ENCODE assay signal across 7 cellular contexts in genomic region chr1:121052081-121052660, GRCh38.
DNase-seq lines count a peak whose midpoint lies in the region; ATAC-seq and TF ChIP-seq lines count a peak whose summit lies in the region.
"Not testable (repeated sequence)": the region's sequence is repeated elsewhere in the genome, so short reads cannot be mapped to it uniquely, and the experiment has no call there.

No MANE protein-coding gene starts in this region.

- H3K36me3 Mint-ChIP-seq in T-helper 1 cell treated with Interleukin-12 subunit alpha and Interleukin-12 subunit beta and Interleukin-4 antibody, amounts not matched to agents 30 μg/mL and 1 μg/mL, for 36 hours (ENCODE audit: low read depth); activated T-cell treated with anti-CD3 and anti-CD28 coated beads, Interleukin-2, amount 50 U/mL, for 72 hours (ENCODE audit: insufficient read depth in 2 of 2); mesothelial cell of epicardium: not testable (repeated sequence)

- H3K27me3 ChIP-seq in iPS-15b (ENCODE audit: control insufficient read depth, insufficient read depth, low read length) (peaks cover 15% of the 10 kb centered on the region), spleen (replicated peaks in 1 of 7) (peaks cover 0 to 21% (median 5%) of the 10 kb centered on the region in 7 donors)

- WGBS in spleen, 5 donors: 7 to 25% (median 11%) methylated on average over 12 to 29 of the region's 34 CpGs

- TF ChIP-seq CTCF in mesothelial cell of epicardium (IDR thresholded peaks at IDR 0.05; ENCODE audit: unreplicated experiment); spleen (IDR thresholded peaks at IDR 0.05 in 8 of 11, conservative IDR thresholded peaks at IDR 0.05 in 3 of 11): not testable (repeated sequence)

- H3K4me1 Mint-ChIP-seq in T-helper 1 cell treated with Interleukin-12 subunit alpha and Interleukin-12 subunit beta and Interleukin-4 antibody, amounts not matched to agents 30 μg/mL and 1 μg/mL, for 36 hours (ENCODE audit: low read depth); mesothelial cell of epicardium: not testable (repeated sequence)
- H3K4me1 Mint-ChIP-seq in activated T-cell treated with anti-CD3 and anti-CD28 coated beads, Interleukin-2, amount 50 U/mL, for 72 hours (ENCODE audit: low read depth): peaks cover 14% of the 10 kb centered on the region

- not testable (repeated sequence) for H3K27ac ChIP-seq in spleen

- not testable (repeated sequence) for TF ChIP-seq POLR2A in spleen (IDR thresholded peaks at IDR 0.05)

- H3K4me1 ChIP-seq in iPS-15b (ENCODE audit: control insufficient read depth, insufficient read depth, low read length); spleen: not testable (repeated sequence)

- not testable (repeated sequence) for H3K9ac ChIP-seq in iPS-15b (ENCODE audit: low read depth, low read length)

- DNase-seq in DMS53 (lab: John Stamatoyannopoulos, UW) (peak; percentile 37), ecto neural progenitor cell (ENCODE audit: low spot score) (peak; percentile 40), spleen (peak; percentile 73)
- DNase-seq in activated T-cell treated with anti-CD3 and anti-CD28 coated beads, Interleukin-2, amount 50 U/mL, for 72 hours: peak in 1 of 2 donors; percentile 6
- DNase-seq in mesothelial cell of epicardium (ENCODE audit: low spot score in 2 of 2, unreplicated experiment in 2 of 2): not testable (repeated sequence)

- H3K9me3 Mint-ChIP-seq in T-helper 1 cell treated with Interleukin-12 subunit alpha and Interleukin-12 subunit beta and Interleukin-4 antibody, amounts not matched to agents 30 μg/mL and 1 μg/mL, for 36 hours; activated T-cell treated with anti-CD3 and anti-CD28 coated beads, Interleukin-2, amount 50 U/mL, for 72 hours; mesothelial cell of epicardium: not testable (repeated sequence)

- peak overlapping the region; percentile 31 for H3K4me3 Mint-ChIP-seq in T-helper 1 cell treated with Interleukin-12 subunit alpha and Interleukin-12 subunit beta and Interleukin-4 antibody, amounts not matched to agents 30 μg/mL and 1 μg/mL, for 36 hours
- H3K4me3 Mint-ChIP-seq in activated T-cell treated with anti-CD3 and anti-CD28 coated beads, Interleukin-2, amount 50 U/mL, for 72 hours: peak overlapping the region; percentile 78 to 82
- H3K4me3 Mint-ChIP-seq in mesothelial cell of epicardium: peak overlapping the region; percentile 21

- peaks cover 16% of the 10 kb centered on the region for H3K27me3 Mint-ChIP-seq in T-helper 1 cell treated with Interleukin-12 subunit alpha and Interleukin-12 subunit beta and Interleukin-4 antibody, amounts not matched to agents 30 μg/mL and 1 μg/mL, for 36 hours (ENCODE audit: low read depth)
- H3K27me3 Mint-ChIP-seq in activated T-cell treated with anti-CD3 and anti-CD28 coated beads, Interleukin-2, amount 50 U/mL, for 72 hours (ENCODE audit: low read depth): peaks cover 17% of the 10 kb centered on the region
- peaks cover 29% of the 10 kb centered on the region for H3K27me3 Mint-ChIP-seq in mesothelial cell of epicardium (ENCODE audit: low read depth)

- ATAC-seq in activated T-cell treated with anti-CD3 and anti-CD28 coated beads, Interleukin-2, amount 50 U/mL, for 72 hours (replicated peaks in 1 of 2): peak in 1 of 2 donors; percentile 34

- not testable (repeated sequence) for H3K9me3 ChIP-seq in iPS-15b (ENCODE audit: control insufficient read depth, insufficient read depth, low read length); spleen

- intact Hi-C loops in spleen (cut with DNase I; ENCODE audit: low total_unique reads): not testable (repeated sequence)

- H3K27ac Mint-ChIP-seq in T-helper 1 cell treated with Interleukin-12 subunit alpha and Interleukin-12 subunit beta and Interleukin-4 antibody, amounts not matched to agents 30 μg/mL and 1 μg/mL, for 36 hours; activated T-cell treated with anti-CD3 and anti-CD28 coated beads, Interleukin-2, amount 50 U/mL, for 72 hours; mesothelial cell of epicardium: not testable (repeated sequence)

- not testable (repeated sequence) for H3K36me3 ChIP-seq in iPS-15b (ENCODE audit: control insufficient read depth, insufficient read depth, low read length); spleen

- H3K4me3 ChIP-seq in iPS-15b (ENCODE audit: low read depth, low read length) (peak overlapping the region; percentile 37), spleen (peak overlapping the region in 1 of 8 donors; percentile 30)

Comparison
In these comparisons a context has a peak if more than half of its experiments do, and no peak if none do; other contexts are left out.
1. H3K4me3 Mint-ChIP-seq: peak in every context shown above with its lines; median percentile 80 in activated T-cell treated with anti-CD3 and anti-CD28 coated beads, Interleukin-2, amount 50 U/mL, for 72 hours; 31 in T-helper 1 cell treated with Interleukin-12 subunit alpha and Interleukin-12 subunit beta and Interleukin-4 antibody, amounts not matched to agents 30 μg/mL and 1 μg/mL, for 36 hours; 21 in mesothelial cell of epicardium.